Comparison of ENCODE assay signal across 12 cellular contexts in the genomic region with DNA sequence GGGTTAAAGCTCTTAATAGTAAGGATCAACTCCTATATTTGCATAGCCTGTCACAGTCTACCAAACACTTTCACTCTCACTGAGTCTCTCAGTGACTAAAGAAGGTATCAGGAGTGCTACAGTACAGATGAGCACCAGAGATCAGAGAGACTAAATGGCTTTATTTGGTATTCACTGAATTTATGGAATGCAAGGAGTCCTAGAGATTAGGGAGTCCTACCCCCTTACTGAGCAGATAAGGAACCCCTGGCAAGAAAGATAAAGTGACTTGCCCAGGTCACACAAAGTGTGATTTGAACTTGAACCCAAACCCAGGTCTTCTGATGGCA.
A peak's percentile ranks its signal among the peaks of the same experiment; 100 is the strongest.
DNase-seq lines count a peak whose midpoint lies in the region; ATAC-seq, FAIRE-seq and TF ChIP-seq lines count a peak whose summit lies in the region.
"Had no signal": no experiment of that assay in that cellular context is flagged by ENCODE, and none has a peak within 500 bp of the region (broad histone marks: within the 10 kb centered on the region; RNA-seq: fewer than 3 reads in every experiment).

No MANE protein-coding gene starts in this region.

- ATAC-seq in GM18511 (IDR thresholded peaks at IDR 0.05; ENCODE audit: unreplicated experiment) (peak; percentile 95), GM21390 (IDR thresholded peaks at IDR 0.05; ENCODE audit: unreplicated experiment) (peak; percentile 99), HG03095 (IDR thresholded peaks at IDR 0.05; ENCODE audit: unreplicated experiment) (peak; percentile 91), GM12878 (peak; percentile 93)
- ATAC-seq: activated naive CD4-positive, alpha-beta T cell treated with anti-CD3 and anti-CD28 coated beads, Interleukin-2, amount 50 U/mL, for 72 hours had no signal

- no peak overlapping the region for H3K4me3 ChIP-seq in GM12878
- H3K4me3 ChIP-seq in Peyer's patch: no peak overlapping the region

- FAIRE-seq in GM12878 (lab: Jason Lieb, UNC): peak; percentile 87
- FAIRE-seq: H1 had no signal

- in situ Hi-C loops in GM12878 (cut with MboI): no loop called here

- H4K20me1 ChIP-seq in GM12878 (ENCODE audit: control insufficient read depth, insufficient read depth): no peaks in the 10 kb centered on the region

- H3K27me3 ChIP-seq in GM12878 (replicated peaks in 1 of 2; ENCODE audit: control insufficient read depth in 2 of 2, insufficient read depth in 2 of 2, low read length in 1 of 2): 0 out of 4 replicates have a peak, but pooled peaks cover 0 to 2% of the 10 kb centered on the region in 2 experiments
- no peaks in the 10 kb centered on the region for H3K27me3 ChIP-seq in Peyer's patch
- H3K27me3 ChIP-seq: neutrophil had no signal

- no peak overlapping the region for H3K9ac ChIP-seq in GM12878 (ENCODE audit: control insufficient read depth, insufficient read depth, low read length)

- POLR2A ChIA-PET in GM12878 (lab: Charles Lee): no interaction called here

- H3K27ac ChIP-seq in GM12878 (ENCODE audit: control insufficient read depth, insufficient read depth) (no peak overlapping the region), Peyer's patch (no peak overlapping the region)
- H3K27ac ChIP-seq: neutrophil, RWPE1 had no signal

- no peak for TF ChIP-seq POLR2A in GM12878 (IDR thresholded peaks at IDR 0.05; ENCODE audit: low read depth, low read length)
- no peak for TF ChIP-seq POLR2A in Peyer's patch (IDR thresholded peaks at IDR 0.05)

- no TSS peak for BruUV-seq in GM12878 (replicated peaks; lab: Mats Ljungman, UMichigan)

- CTCF ChIA-PET in GM12878 (lab: Yijun Ruan, JAX): no interaction called here

- H3K79me2 ChIP-seq in GM12878 (ENCODE audit: control insufficient read depth, insufficient read depth, low read length): no peaks in the 10 kb centered on the region

- no peak for TF ChIP-seq EP300 in GM12878 (IDR thresholded peaks at IDR 0.05; ENCODE audit: borderline replicate concordance in 1 of 2, control insufficient read depth in 1 of 2, low read depth in 2 of 2, low read length in 2 of 2)

- H3K4me1 ChIP-seq in GM12878 (ENCODE audit: control insufficient read depth, insufficient read depth, low read length): peaks cover 16% of the 10 kb centered on the region
- no peaks in the 10 kb centered on the region for H3K4me1 ChIP-seq in Peyer's patch

- no peak for TF ChIP-seq RAD21 in GM12878 (IDR thresholded peaks at IDR 0.05; ENCODE audit: insufficient read depth, low read depth, low read length)

- SMC1A ChIA-PET in GM12878 (lab: Charles Lee; ENCODE audit: uncharacterized antibody, unreplicated experiment): no interaction called here

- H3K9me3 ChIP-seq in GM12878 (replicated peaks; ENCODE audit: control insufficient read depth, insufficient read depth, low read length): no peaks in the 10 kb centered on the region
- H3K9me3 ChIP-seq in Peyer's patch: no peaks in the 10 kb centered on the region
- H3K9me3 ChIP-seq: neutrophil had no signal

- H3K36me3 ChIP-seq in GM12878 (ENCODE audit: control insufficient read depth in 2 of 2, insufficient read depth in 2 of 2, low read length in 1 of 2): no peaks in the 10 kb centered on the region
- H3K36me3 ChIP-seq in Peyer's patch: no peaks in the 10 kb centered on the region
- H3K36me3 ChIP-seq: neutrophil had no signal

- H2AFZ ChIP-seq in GM12878 (ENCODE audit: control insufficient read depth, low read depth, low read length): no peak overlapping the region

- intact Hi-C loops in GM12878 (cut with micrococcal nuclease; ENCODE audit: unreplicated experiment): loop anchor here (5.0 kb wide), 1 partner anchor 50 kb away; no protein-coding TSS in a partner anchor

- RAD21 ChIA-PET in GM12878 (lab: Charles Lee; ENCODE audit: unreplicated experiment): interaction anchor here (1.0 kb wide), 1 partner anchor 390 kb away, joined by 3 read pairs; no protein-coding TSS in a partner anchor

- peak overlapping the region; percentile 71 for H3K4me2 ChIP-seq in GM12878 (ENCODE audit: control insufficient read depth, insufficient read depth)

- DNase-seq in GM12878 (ENCODE audit: low read depth, low spot score) (no peak), cerebellar nuclear complex (lab: John Stamatoyannopoulos, UW) (no peak), middle frontal gyrus (ENCODE audit: extremely low spot score, low spot score) (no peak), NCI-H2196 treated with DMSO at 0.1 percent for 48 hours (lab: John Stamatoyannopoulos, UW; ENCODE audit: unreplicated experiment) (no peak), Peyer's patch (no peak)

- TF ChIP-seq CTCF in GM12878 (IDR thresholded peaks at IDR 0.05 in 2 of 3, conservative IDR thresholded peaks at IDR 0.05 in 1 of 3; ENCODE audit: control insufficient read depth in 2 of 3, extremely low read depth in 1 of 3, insufficient read depth in 1 of 3, low read depth in 3 of 3, low read length in 3 of 3) (no peak), Peyer's patch (IDR thresholded peaks at IDR 0.05) (no peak)

TF ChIP-seq in GM12878, 131 proteins besides CTCF, POLR2A, EP300 and RAD21:
- TF ChIP-seq PBX3 (IDR thresholded peaks at IDR 0.05; ENCODE audit: insufficient replicate concordance, low read depth, low read length) (no peak), TAF1 (IDR thresholded peaks at IDR 0.05; ENCODE audit: borderline replicate concordance, low read depth, low read length) (peak; percentile 46; the same call in 1 of the 2 replicates), ATF7 (IDR thresholded peaks at IDR 0.05; ENCODE audit: low read depth) (no peak), TCF12 (IDR thresholded peaks at IDR 0.05; ENCODE audit: low read depth, low read length) (no peak), RELA (IDR thresholded peaks at IDR 0.05; ENCODE audit: borderline replicate concordance, partially characterized antibody) (no peak), POLR2AphosphoS5 (IDR thresholded peaks at IDR 0.05; ENCODE audit: low read length) (no peak), SREBF2 (IDR thresholded peaks at IDR 0.05; ENCODE audit: low read length) (no peak), POU2F2 (IDR thresholded peaks at IDR 0.05; ENCODE audit: borderline replicate concordance, low read depth, low read length) (peak; percentile 70; the same call in 1 of the 3 replicates), NFYA (IDR thresholded peaks at IDR 0.05; ENCODE audit: borderline replicate concordance, low read depth, low read length) (no peak), ZNF217 (IDR thresholded peaks at IDR 0.05) (no peak)
- TF ChIP-seq, protein P1, sequence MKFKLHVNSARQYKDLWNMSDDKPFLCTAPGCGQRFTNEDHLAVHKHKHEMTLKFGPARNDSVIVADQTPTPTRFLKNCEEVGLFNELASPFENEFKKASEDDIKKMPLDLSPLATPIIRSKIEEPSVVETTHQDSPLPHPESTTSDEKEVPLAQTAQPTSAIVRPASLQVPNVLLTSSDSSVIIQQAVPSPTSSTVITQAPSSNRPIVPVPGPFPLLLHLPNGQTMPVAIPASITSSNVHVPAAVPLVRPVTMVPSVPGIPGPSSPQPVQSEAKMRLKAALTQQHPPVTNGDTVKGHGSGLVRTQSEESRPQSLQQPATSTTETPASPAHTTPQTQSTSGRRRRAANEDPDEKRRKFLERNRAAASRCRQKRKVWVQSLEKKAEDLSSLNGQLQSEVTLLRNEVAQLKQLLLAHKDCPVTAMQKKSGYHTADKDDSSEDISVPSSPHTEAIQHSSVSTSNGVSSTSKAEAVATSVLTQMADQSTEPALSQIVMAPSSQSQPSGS (IDR thresholded peaks at IDR 0.05; ENCODE audit: low read length): 0 out of 2 replicates have a peak, but pooled peaks have one; percentile 8
TF ChIP-seq in GM12878: peak in this region for 3.
